In the genomic region with DNA sequence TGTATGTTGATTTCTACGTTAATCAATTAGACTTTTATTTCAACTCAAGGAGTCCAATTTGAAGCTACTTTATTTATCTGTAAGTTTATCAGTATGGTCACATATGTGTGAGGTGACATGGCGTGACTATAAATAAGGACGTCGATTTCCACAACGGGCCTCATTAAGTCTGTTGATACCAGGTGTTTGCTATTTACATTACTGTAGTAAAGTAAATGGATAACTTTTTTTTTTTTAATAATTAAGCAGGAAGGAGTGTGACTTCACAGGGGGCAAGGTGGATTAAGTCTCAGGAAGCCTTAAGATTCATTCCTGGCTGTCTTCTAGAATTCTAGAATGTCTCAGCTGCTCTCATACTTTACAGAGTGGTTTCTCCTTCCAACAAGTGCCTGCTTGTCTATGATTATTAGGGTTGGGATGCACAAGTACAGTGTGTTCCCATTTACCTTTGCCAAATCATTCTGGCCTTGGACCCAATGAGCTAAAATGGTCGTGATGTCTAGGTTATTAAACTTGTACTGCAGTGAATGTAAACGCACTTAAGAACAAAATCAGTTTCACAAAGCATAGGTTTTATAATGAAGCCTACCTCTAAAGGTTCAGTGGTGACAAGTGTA, we compare ENCODE assay signal across 1 cellular context.
TF ChIP-seq lines count a peak whose summit lies in the region.

No MANE protein-coding gene starts in this region.

TF ChIP-seq in K562, 482 proteins besides CTCF, POLR2A, EP300 and RAD21:
- TF ChIP-seq CREB3L1 (IDR thresholded peaks at IDR 0.05; ENCODE audit: borderline replicate concordance, low read depth) (no peak), JUNB (CRISPR knock-in tag; conservative IDR thresholded peaks at IDR 0.05) (no peak), PHTF2 (CRISPR knock-in tag; IDR thresholded peaks at IDR 0.05) (no peak), ETS2 (tag; IDR thresholded peaks at IDR 0.05; ENCODE audit: borderline replicate concordance, poor library complexity, severe bottlenecking) (no peak), CHD2 (IDR thresholded peaks at IDR 0.05; ENCODE audit: low read depth, low read length) (no peak), POLR2AphosphoS2 (IDR thresholded peaks at IDR 0.05; ENCODE audit: low read length) (no peak), ILF3 (IDR thresholded peaks at IDR 0.05; ENCODE audit: borderline replicate concordance) (no peak), ILK (tag; IDR thresholded peaks at IDR 0.05; ENCODE audit: borderline replicate concordance, low read depth) (no peak), MIER1 (IDR thresholded peaks at IDR 0.05; ENCODE audit: low read depth) (no peak), MTA1 (IDR thresholded peaks at IDR 0.05; ENCODE audit: borderline replicate concordance) (no peak), MYNN (IDR thresholded peaks at IDR 0.05) (no peak), MYNN (CRISPR knock-in tag; IDR thresholded peaks at IDR 0.05) (no peak), ZNF311 (CRISPR knock-in tag; IDR thresholded peaks at IDR 0.05) (no peak), SNRNP70 (optimal IDR thresholded peaks at IDR 0.05; ENCODE audit: low read depth, low read length) (no peak), MECOM (CRISPR knock-in tag; IDR thresholded peaks at IDR 0.05) (no peak)
- TF ChIP-seq, protein P1, sequence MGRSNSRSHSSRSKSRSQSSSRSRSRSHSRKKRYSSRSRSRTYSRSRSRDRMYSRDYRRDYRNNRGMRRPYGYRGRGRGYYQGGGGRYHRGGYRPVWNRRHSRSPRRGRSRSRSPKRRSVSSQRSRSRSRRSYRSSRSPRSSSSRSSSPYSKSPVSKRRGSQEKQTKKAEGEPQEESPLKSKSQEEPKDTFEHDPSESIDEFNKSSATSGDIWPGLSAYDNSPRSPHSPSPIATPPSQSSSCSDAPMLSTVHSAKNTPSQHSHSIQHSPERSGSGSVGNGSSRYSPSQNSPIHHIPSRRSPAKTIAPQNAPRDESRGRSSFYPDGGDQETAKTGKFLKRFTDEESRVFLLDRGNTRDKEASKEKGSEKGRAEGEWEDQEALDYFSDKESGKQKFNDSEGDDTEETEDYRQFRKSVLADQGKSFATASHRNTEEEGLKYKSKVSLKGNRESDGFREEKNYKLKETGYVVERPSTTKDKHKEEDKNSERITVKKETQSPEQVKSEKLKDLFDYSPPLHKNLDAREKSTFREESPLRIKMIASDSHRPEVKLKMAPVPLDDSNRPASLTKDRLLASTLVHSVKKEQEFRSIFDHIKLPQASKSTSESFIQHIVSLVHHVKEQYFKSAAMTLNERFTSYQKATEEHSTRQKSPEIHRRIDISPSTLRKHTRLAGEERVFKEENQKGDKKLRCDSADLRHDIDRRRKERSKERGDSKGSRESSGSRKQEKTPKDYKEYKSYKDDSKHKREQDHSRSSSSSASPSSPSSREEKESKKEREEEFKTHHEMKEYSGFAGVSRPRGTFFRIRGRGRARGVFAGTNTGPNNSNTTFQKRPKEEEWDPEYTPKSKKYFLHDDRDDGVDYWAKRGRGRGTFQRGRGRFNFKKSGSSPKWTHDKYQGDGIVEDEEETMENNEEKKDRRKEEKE (IDR thresholded peaks at IDR 0.05; ENCODE audit: borderline replicate concordance in 1 of 2, control insufficient read depth in 1 of 2, low read depth in 2 of 2, low read length in 1 of 2), result no peak
- TF ChIP-seq, protein P2, sequence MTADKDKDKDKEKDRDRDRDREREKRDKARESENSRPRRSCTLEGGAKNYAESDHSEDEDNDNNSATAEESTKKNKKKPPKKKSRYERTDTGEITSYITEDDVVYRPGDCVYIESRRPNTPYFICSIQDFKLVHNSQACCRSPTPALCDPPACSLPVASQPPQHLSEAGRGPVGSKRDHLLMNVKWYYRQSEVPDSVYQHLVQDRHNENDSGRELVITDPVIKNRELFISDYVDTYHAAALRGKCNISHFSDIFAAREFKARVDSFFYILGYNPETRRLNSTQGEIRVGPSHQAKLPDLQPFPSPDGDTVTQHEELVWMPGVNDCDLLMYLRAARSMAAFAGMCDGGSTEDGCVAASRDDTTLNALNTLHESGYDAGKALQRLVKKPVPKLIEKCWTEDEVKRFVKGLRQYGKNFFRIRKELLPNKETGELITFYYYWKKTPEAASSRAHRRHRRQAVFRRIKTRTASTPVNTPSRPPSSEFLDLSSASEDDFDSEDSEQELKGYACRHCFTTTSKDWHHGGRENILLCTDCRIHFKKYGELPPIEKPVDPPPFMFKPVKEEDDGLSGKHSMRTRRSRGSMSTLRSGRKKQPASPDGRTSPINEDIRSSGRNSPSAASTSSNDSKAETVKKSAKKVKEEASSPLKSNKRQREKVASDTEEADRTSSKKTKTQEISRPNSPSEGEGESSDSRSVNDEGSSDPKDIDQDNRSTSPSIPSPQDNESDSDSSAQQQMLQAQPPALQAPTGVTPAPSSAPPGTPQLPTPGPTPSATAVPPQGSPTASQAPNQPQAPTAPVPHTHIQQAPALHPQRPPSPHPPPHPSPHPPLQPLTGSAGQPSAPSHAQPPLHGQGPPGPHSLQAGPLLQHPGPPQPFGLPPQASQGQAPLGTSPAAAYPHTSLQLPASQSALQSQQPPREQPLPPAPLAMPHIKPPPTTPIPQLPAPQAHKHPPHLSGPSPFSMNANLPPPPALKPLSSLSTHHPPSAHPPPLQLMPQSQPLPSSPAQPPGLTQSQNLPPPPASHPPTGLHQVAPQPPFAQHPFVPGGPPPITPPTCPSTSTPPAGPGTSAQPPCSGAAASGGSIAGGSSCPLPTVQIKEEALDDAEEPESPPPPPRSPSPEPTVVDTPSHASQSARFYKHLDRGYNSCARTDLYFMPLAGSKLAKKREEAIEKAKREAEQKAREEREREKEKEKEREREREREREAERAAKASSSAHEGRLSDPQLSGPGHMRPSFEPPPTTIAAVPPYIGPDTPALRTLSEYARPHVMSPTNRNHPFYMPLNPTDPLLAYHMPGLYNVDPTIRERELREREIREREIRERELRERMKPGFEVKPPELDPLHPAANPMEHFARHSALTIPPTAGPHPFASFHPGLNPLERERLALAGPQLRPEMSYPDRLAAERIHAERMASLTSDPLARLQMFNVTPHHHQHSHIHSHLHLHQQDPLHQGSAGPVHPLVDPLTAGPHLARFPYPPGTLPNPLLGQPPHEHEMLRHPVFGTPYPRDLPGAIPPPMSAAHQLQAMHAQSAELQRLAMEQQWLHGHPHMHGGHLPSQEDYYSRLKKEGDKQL (CRISPR knock-in tag; IDR thresholded peaks at IDR 0.05; ENCODE audit: borderline replicate concordance), result no peak
